Comparison of ENCODE assay signal across 8 cellular contexts in genomic region chr14:35292770-35293561, GRCh38. TPM values are rescaled to one million over a fixed set of nuclear protein-coding genes. Genes with fewer than 3 reads are reported as not detected.
DNase-seq lines count a peak whose midpoint lies in the region; ATAC-seq and TF ChIP-seq lines count a peak whose summit lies in the region.

No MANE protein-coding gene starts in this region.

- H3K9me3 ChIP-seq in Loucy (ENCODE audit: insufficient read depth, low read depth, low read length) (no peaks in the 10 kb centered on the region), muscle layer of duodenum (ENCODE audit: control insufficient read depth in 1 of 2, low read length in 2 of 2) (no peaks in the 10 kb centered on the region)

- no peaks in the 10 kb centered on the region for H3K27me3 Mint-ChIP-seq in activated CD8-positive, alpha-beta memory T cell treated with anti-CD3 and anti-CD28 coated beads, Interleukin-2, amount 10 ng/mL, durations not matched to agents 7 days and 5 days

- H3K36me3 ChIP-seq in Loucy (ENCODE audit: insufficient read depth, low read length) = peaks cover 3% of the 10 kb centered on the region; the same call in 1 of the 2 replicates
- peaks cover 0 to 4% of the 10 kb centered on the region in 2 donors for H3K36me3 ChIP-seq in muscle layer of duodenum (ENCODE audit: control insufficient read depth in 1 of 2, insufficient read depth in 2 of 2, low read length in 2 of 2)

- H3K9me3 Mint-ChIP-seq in activated CD8-positive, alpha-beta memory T cell treated with anti-CD3 and anti-CD28 coated beads, Interleukin-2, amount 10 ng/mL, durations not matched to agents 7 days and 5 days (ENCODE audit: low read depth) = no peaks in the 10 kb centered on the region

- no peak for TF ChIP-seq CTCF in Loucy (conservative IDR thresholded peaks at IDR 0.05; ENCODE audit: low read length)

- H3K9me2 ChIP-seq in Loucy (replicated peaks; ENCODE audit: low read depth, low read length) = no peaks in the 10 kb centered on the region

- H3K4me2 ChIP-seq in Loucy (ENCODE audit: low read depth, low read length, poor library complexity, severe bottlenecking) = peak overlapping the region; percentile 91

- H3K27ac ChIP-seq in caudate nucleus (ENCODE audit: low read depth, low read length) = peak overlapping the region; percentile 86
- H3K27ac ChIP-seq in muscle layer of duodenum (ENCODE audit: low read length) = peak overlapping the region; percentile 95

- peak; percentile 16 for ATAC-seq in activated CD8-positive, alpha-beta memory T cell treated with anti-CD3 and anti-CD28 coated beads, Interleukin-2, amount 10 ng/mL, durations not matched to agents 7 days and 5 days

- H3K4me1 ChIP-seq in Loucy (ENCODE audit: insufficient read depth, low read length, poor library complexity, severe bottlenecking) = peaks cover 72% of the 10 kb centered on the region
- H3K4me1 ChIP-seq in muscle layer of duodenum (ENCODE audit: control insufficient read depth in 1 of 2, insufficient read depth in 2 of 2, low read length in 2 of 2) = peaks cover 19 to 33% of the 10 kb centered on the region in 2 donors

- H3F3A ChIP-seq in Loucy (ENCODE audit: low read depth) = peaks cover 7% of the 10 kb centered on the region

- H3K27ac Mint-ChIP-seq in activated CD8-positive, alpha-beta memory T cell treated with anti-CD3 and anti-CD28 coated beads, Interleukin-2, amount 10 ng/mL, durations not matched to agents 7 days and 5 days = peak overlapping the region; percentile 97

- H3K36me3 Mint-ChIP-seq in activated CD8-positive, alpha-beta memory T cell treated with anti-CD3 and anti-CD28 coated beads, Interleukin-2, amount 10 ng/mL, durations not matched to agents 7 days and 5 days = peaks cover 24% of the 10 kb centered on the region

- H3K4me3 ChIP-seq in Loucy (ENCODE audit: low read length, poor library complexity, severe bottlenecking) (peak overlapping the region; percentile 92), muscle layer of duodenum (ENCODE audit: low read depth in 1 of 2, low read length in 2 of 2) (peak overlapping the region; percentile 93 to 95)

- peak overlapping the region; percentile 97 for H3K9ac ChIP-seq in Loucy (ENCODE audit: low read depth, low read length, poor library complexity, severe bottlenecking)

- H3K27me3 ChIP-seq in Loucy (ENCODE audit: insufficient read depth, low read length, poor library complexity, severe bottlenecking) (peaks cover 5% of the 10 kb centered on the region), muscle layer of duodenum (ENCODE audit: low read depth, low read length) (no peaks in the 10 kb centered on the region)

- H3K4me1 Mint-ChIP-seq in activated CD8-positive, alpha-beta memory T cell treated with anti-CD3 and anti-CD28 coated beads, Interleukin-2, amount 10 ng/mL, durations not matched to agents 7 days and 5 days = peaks cover 38% of the 10 kb centered on the region

- H3K79me2 ChIP-seq in Loucy (ENCODE audit: insufficient read depth, low read length) = peaks cover 58% of the 10 kb centered on the region

- no peak for DNase-seq in activated CD8-positive, alpha-beta memory T cell treated with anti-CD3 and anti-CD28 coated beads, Interleukin-2, amount 10 ng/mL, durations not matched to agents 7 days and 5 days
- DNase-seq in activated CD8-positive, alpha-beta memory T cell treated with anti-CD3 and anti-CD28 coated beads for 24 hours = no peak
- DNase-seq in caudate nucleus (lab: John Stamatoyannopoulos, UW) = no peak
- DNase-seq in Kasumi-1 (lab: John Stamatoyannopoulos, UW) = no peak
- no peak for DNase-seq in AG20443 (ENCODE audit: low spot score)
- DNase-seq in NCI-H774 (lab: John Stamatoyannopoulos, UW) = no peak

- peaks cover 56% of the 10 kb centered on the region for H4K20me1 ChIP-seq in Loucy (ENCODE audit: insufficient read depth, low read length, poor library complexity, severe bottlenecking)

- H2AFZ ChIP-seq in Loucy (ENCODE audit: low read length) = no peak overlapping the region

- CTCF ChIA-PET in activated CD8-positive, alpha-beta memory T cell treated with anti-CD3 and anti-CD28 coated beads, Interleukin-2, amount 10 ng/mL, durations not matched to agents 7 days and 5 days (lab: Charles Lee) = interaction anchor here (1.0 to 3.1 kb wide), 9 partner anchors 8 to 171 kb away, joined by 3 to 36 read pairs (median 4); partner anchors contain the start of genes NFKBIA, PPP2R3C and PRORP

- H3K4me3 Mint-ChIP-seq in activated CD8-positive, alpha-beta memory T cell treated with anti-CD3 and anti-CD28 coated beads, Interleukin-2, amount 10 ng/mL, durations not matched to agents 7 days and 5 days = peak overlapping the region; percentile 96

RNA-seq across cellular contexts. Expression of gene PSMA6, which starts 0.8 kb away (rescaled TPM):
- total RNA-seq in activated CD8-positive, alpha-beta memory T cell treated with anti-CD3 and anti-CD28 coated beads, Interleukin-2, amount 10 ng/mL, durations not matched to agents 7 days and 5 days = 100 to 1,000 TPM; 251 to 299 TPM
